ENCODE assay signal across 9 cellular contexts in the genomic region with DNA sequence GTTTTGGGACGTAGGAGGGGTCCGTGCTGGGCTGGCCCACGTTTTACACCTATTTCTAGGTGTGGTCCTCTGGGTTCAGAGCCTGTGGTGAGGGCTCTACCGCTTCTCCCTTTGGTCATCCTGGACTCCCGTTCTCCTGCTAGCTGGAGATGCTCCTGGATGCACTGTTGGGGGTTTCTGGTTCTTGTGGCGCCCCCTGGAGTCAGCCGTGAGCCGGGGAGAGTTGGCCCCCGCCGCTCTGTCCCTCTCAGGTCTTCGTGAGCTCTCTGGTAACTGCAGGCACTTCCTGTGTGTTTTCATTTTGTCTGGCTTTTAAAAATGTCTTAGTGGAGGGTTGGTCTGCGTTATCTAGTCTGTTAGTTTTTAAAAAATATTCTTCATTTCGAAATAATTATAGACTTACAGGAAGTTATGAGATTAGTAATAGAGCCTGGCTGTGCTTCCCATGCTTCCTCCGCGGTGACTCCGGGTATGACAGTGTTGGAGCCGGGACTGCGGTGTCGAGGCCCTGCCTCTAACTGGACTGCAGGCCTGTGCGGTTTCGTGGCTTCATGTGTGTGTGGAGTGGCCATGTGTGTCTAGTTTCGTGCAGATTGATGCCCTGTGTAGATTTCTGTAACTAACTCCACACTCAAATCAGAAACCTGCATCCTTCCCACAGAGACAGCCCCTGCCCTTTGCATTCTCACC.
DNase-seq lines count a peak whose midpoint lies in the region; ATAC-seq and TF ChIP-seq lines count a peak whose summit lies in the region.
"Had no signal": no experiment of that assay in that cellular context is flagged by ENCODE, and none has a peak within 500 bp of the region (broad histone marks: within the 10 kb centered on the region; RNA-seq: fewer than 3 reads in every experiment).

No MANE protein-coding gene starts in this region.

- no peak overlapping the region for H3K4me3 Mint-ChIP-seq in activated naive CD4-positive, alpha-beta T cell treated with anti-CD3 and anti-CD28 coated beads for 36 hours
- H3K4me3 Mint-ChIP-seq: activated naive CD8-positive, alpha-beta T cell had no signal

- H3K36me3 Mint-ChIP-seq in activated naive CD4-positive, alpha-beta T cell treated with anti-CD3 and anti-CD28 coated beads for 36 hours (ENCODE audit: low read depth), result peaks cover 13% of the 10 kb centered on the region

- DNase-seq in BE2C, result peak; percentile 51
- peak; percentile 79 for DNase-seq in HuH-7 (ENCODE audit: low spot score)
- peak; percentile 54 for DNase-seq in activated naive CD4-positive, alpha-beta T cell treated with anti-CD3 and anti-CD28 coated beads for 36 hours
- DNase-seq in lung microvascular endothelial cell (ENCODE audit: low read depth in 2 of 2), result peak; percentile 49 to 70
- no peak for DNase-seq in NCI-H774 (lab: John Stamatoyannopoulos, UW)
- no peak for DNase-seq in NCI-H187 treated with DMSO at 0.1 percent for 48 hours (lab: John Stamatoyannopoulos, UW)

- no peak overlapping the region for H3K4me3 ChIP-seq in BE2C (ENCODE audit: low read depth, low read length)

- no peaks in the 10 kb centered on the region for H3K27me3 Mint-ChIP-seq in activated naive CD4-positive, alpha-beta T cell treated with anti-CD3 and anti-CD28 coated beads for 36 hours (ENCODE audit: low read depth)
- H3K27me3 Mint-ChIP-seq: activated naive CD8-positive, alpha-beta T cell had no signal

- ATAC-seq in GM19452 (IDR thresholded peaks at IDR 0.05; ENCODE audit: unreplicated experiment) (no peak), HG03196 (IDR thresholded peaks at IDR 0.05; ENCODE audit: unreplicated experiment) (no peak)

- no peaks in the 10 kb centered on the region for H3K4me1 ChIP-seq in BE2C

- H3K36me3 ChIP-seq in BE2C, result peaks cover 9% of the 10 kb centered on the region

- H3K9me3 ChIP-seq in BE2C, result no peaks in the 10 kb centered on the region

- H3K4me1 Mint-ChIP-seq in activated naive CD4-positive, alpha-beta T cell treated with anti-CD3 and anti-CD28 coated beads for 36 hours (ENCODE audit: low read depth), result peaks cover 7% of the 10 kb centered on the region

- no peaks in the 10 kb centered on the region for H3K27me3 ChIP-seq in BE2C

- intact Hi-C loops in activated naive CD4-positive, alpha-beta T cell treated with anti-CD3 and anti-CD28 coated beads for 36 hours (cut with micrococcal nuclease), result no loop called here

- no peaks in the 10 kb centered on the region for H3K9me3 Mint-ChIP-seq in activated naive CD4-positive, alpha-beta T cell treated with anti-CD3 and anti-CD28 coated beads for 36 hours

- CTCF ChIA-PET in activated naive CD4-positive, alpha-beta T cell treated with anti-CD3 and anti-CD28 coated beads for 36 hours (lab: Charles Lee), result interaction anchor here (0.8 to 1.6 kb wide), 5 partner anchors 11 to 136 kb away, joined by 3 to 5 read pairs (median 4); no protein-coding TSS in a partner anchor

- no peak overlapping the region for H3K27ac Mint-ChIP-seq in activated naive CD4-positive, alpha-beta T cell treated with anti-CD3 and anti-CD28 coated beads for 36 hours
- H3K27ac Mint-ChIP-seq: activated naive CD8-positive, alpha-beta T cell had no signal

- TF ChIP-seq CTCF in BE2C (IDR thresholded peaks at IDR 0.05; ENCODE audit: low read depth, low read length), result peak; percentile 55

Comparison
In these comparisons a context has a peak if more than half of its experiments do, and no peak if none do; other contexts are left out.
1. DNase-seq: peak in BE2C (single experiment), HuH-7 (single experiment), activated naive CD4-positive, alpha-beta T cell treated with anti-CD3 and anti-CD28 coated beads for 36 hours (single experiment) and lung microvascular endothelial cell (2 of 2); none in NCI-H774 (single experiment) and NCI-H187 treated with DMSO at 0.1 percent for 48 hours (single experiment).